In the genomic region with DNA sequence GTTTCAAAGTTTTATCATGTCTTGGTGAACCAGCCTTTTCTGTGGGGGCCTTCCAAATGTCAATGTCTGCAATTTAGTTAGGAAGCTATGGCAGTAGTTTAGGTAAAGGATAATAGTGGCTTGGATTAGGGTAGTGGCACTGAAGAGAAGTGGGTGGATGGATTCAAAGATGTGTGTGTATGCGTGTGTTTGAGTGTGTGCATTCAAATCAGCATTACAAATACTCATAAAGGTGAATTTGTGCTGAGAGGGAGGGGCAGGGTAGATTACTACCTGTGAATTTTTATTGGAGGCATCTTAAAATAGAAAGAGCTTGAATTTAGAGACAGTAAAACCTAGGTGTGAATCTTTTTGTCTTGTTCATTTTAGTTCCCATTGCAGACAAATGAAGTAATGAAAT, we compare ENCODE assay signal across 19 cellular contexts.
"Had no signal": no experiment of that assay in that cellular context is flagged by ENCODE, and none has a peak within 500 bp of the region (broad histone marks: within the 10 kb centered on the region; RNA-seq: fewer than 3 reads in every experiment).

No MANE protein-coding gene starts in this region.

- H3K9me3 ChIP-seq: esophagus muscularis mucosa, gastroesophageal sphincter, sigmoid colon, thoracic aorta had no signal

- H3K27ac Mint-ChIP-seq: activated naive CD8-positive, alpha-beta T cell; stimulated activated effector memory CD8-positive, alpha-beta T cell treated with anti-CD3 and anti-CD28 coated beads, Interleukin-12 subunit alpha, Interleukin-12 subunit beta, amount 100 ng/mL, for 72 hours had no signal

- DNase-seq: activated CD8-positive, alpha-beta memory T cell treated with anti-CD3 and anti-CD28 coated beads, Interleukin-2, amount 50 U/mL, for 4 hours; amygdala; dermis blood vessel endothelial cell; effector memory CD4-positive, alpha-beta T cell; heart left ventricle; left ventricle myocardium inferior; mammary epithelial cell; midbrain; occipital lobe; posterior cingulate gyrus; sigmoid colon; stimulated activated CD4-positive, alpha-beta T cell treated with anti-CD3 and anti-CD28 coated beads, Interleukin-4, amount 100 ng/mL, for 24 hours; SW 1271; T1000 had no signal

- H3K4me3 Mint-ChIP-seq: activated naive CD8-positive, alpha-beta T cell; stimulated activated effector memory CD8-positive, alpha-beta T cell treated with anti-CD3 and anti-CD28 coated beads, Interleukin-12 subunit alpha, Interleukin-12 subunit beta, amount 100 ng/mL, for 72 hours had no signal

- H3K27me3 Mint-ChIP-seq: activated naive CD8-positive, alpha-beta T cell had no signal

- ATAC-seq: gastroesophageal sphincter; heart left ventricle; stimulated activated effector memory CD8-positive, alpha-beta T cell treated with anti-CD3 and anti-CD28 coated beads, Interleukin-12 subunit alpha, Interleukin-12 subunit beta, amount 100 ng/mL, for 72 hours had no signal
